ENCODE assay signal across 14 cellular contexts in the genomic region with DNA sequence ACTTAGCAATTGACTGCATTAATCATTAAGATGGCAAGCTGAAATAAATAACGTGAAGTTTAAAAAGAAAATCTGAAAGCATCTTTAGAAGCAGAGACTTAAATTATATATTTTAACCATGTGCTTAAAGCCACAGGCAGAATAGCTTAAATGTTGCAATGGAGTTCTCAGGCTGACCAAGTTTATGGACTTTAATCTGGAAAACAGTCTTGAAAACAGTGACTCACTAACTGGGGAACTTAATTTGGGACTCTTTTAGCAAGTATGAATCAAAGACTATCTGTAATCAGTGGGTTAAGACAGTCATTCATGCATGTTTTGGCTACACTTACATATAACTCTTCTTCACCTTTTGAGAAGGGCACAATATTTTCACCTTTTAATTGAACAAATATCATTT. TPM values are rescaled to one million over a fixed set of nuclear protein-coding genes. Genes with fewer than 3 reads are reported as not detected.
A peak's percentile ranks its signal among the peaks of the same experiment; 100 is the strongest.
DNase-seq lines count a peak whose midpoint lies in the region; ATAC-seq and TF ChIP-seq lines count a peak whose summit lies in the region.
"Had no signal": no experiment of that assay in that cellular context is flagged by ENCODE, and none has a peak within 500 bp of the region (broad histone marks: within the 10 kb centered on the region; RNA-seq: fewer than 3 reads in every experiment).

No MANE protein-coding gene starts in this region.

- H3K4me1 ChIP-seq in GM23338 (ENCODE audit: insufficient read depth), result peaks cover 51% of the 10 kb centered on the region
- H3K4me1 ChIP-seq in iPS-18a (ENCODE audit: control insufficient read depth, low read depth, low read length), result peaks cover 44% of the 10 kb centered on the region
- H3K4me1 ChIP-seq in left lung, result no peaks in the 10 kb centered on the region

- no peaks in the 10 kb centered on the region for H3K9me3 Mint-ChIP-seq in GM23338
- no peaks in the 10 kb centered on the region for H3K9me3 Mint-ChIP-seq in WTC11
- no peaks in the 10 kb centered on the region for H3K9me3 Mint-ChIP-seq in natural killer cell
- H3K9me3 Mint-ChIP-seq: activated CD4-positive, alpha-beta T cell treated with anti-CD3 and anti-CD28 coated beads, Interleukin-2, amount 10 ng/mL, durations not matched to agents 24 days and 14 days; stimulated activated memory B cell treated with anti-CD40 and anti-IgM and Interleukin-4, amounts not matched to agents 10 μg/mL and 1 μg/mL and 100 μg/mL, for 72 hours; T-helper 1 cell treated with Interleukin-12 subunit alpha and Interleukin-12 subunit beta and Interleukin-4 antibody, amounts not matched to agents 30 μg/mL and 1 μg/mL, for 36 hours had no signal

- H3K36me3 ChIP-seq in GM23338 (ENCODE audit: insufficient read depth) (no peaks in the 10 kb centered on the region), iPS-18a (ENCODE audit: control insufficient read depth, low read depth, low read length) (no peaks in the 10 kb centered on the region), left lung (no peaks in the 10 kb centered on the region)

- no peak for TF ChIP-seq CTCF in GM23338 (conservative IDR thresholded peaks at IDR 0.05; ENCODE audit: low read depth in 2 of 2)
- TF ChIP-seq CTCF in WTC11 (IDR thresholded peaks at IDR 0.05), result no peak
- TF ChIP-seq CTCF in left lung (IDR thresholded peaks at IDR 0.05), result no peak
- no peak for TF ChIP-seq CTCF in natural killer cell (IDR thresholded peaks at IDR 0.05)

- no peaks in the 10 kb centered on the region for H3K9me3 ChIP-seq in iPS-18a (ENCODE audit: control insufficient read depth, low read depth, low read length)
- no peaks in the 10 kb centered on the region for H3K9me3 ChIP-seq in left lung

- peaks cover 4% of the 10 kb centered on the region for H3K27me3 Mint-ChIP-seq in GM23338 (ENCODE audit: insufficient read depth, low read depth, poor library complexity)
- H3K27me3 Mint-ChIP-seq in WTC11 (ENCODE audit: low read depth), result no peaks in the 10 kb centered on the region
- peaks cover 15 to 28% of the 10 kb centered on the region in 2 donors for H3K27me3 Mint-ChIP-seq in natural killer cell (ENCODE audit: low read depth in 2 of 2)

- H3K4me1 Mint-ChIP-seq in GM23338 (peaks cover 53% of the 10 kb centered on the region), WTC11 (peaks cover 61% of the 10 kb centered on the region), natural killer cell (peaks cover 0 to 12% of the 10 kb centered on the region in 2 donors)

- no peak overlapping the region for H2AFZ ChIP-seq in GM23338
- H2AFZ ChIP-seq: PC-9 had no signal

- no peak for ATAC-seq in GM23338
- no peak for ATAC-seq in WTC11
- ATAC-seq in left lung, result no peak
- no peak for ATAC-seq in natural killer cell
- ATAC-seq: stimulated activated memory B cell treated with anti-CD40 and anti-IgM and Interleukin-4, amounts not matched to agents 10 μg/mL and 1 μg/mL and 100 μg/mL, for 72 hours had no signal

- no peaks in the 10 kb centered on the region for H3F3A ChIP-seq in GM23338 (replicated peaks; ENCODE audit: low read depth)

- no peak overlapping the region for H3K9ac ChIP-seq in iPS-18a (ENCODE audit: low read length)

- H3K27ac ChIP-seq in GM23338 (ENCODE audit: low read depth) (0 out of 2 replicates have a peak overlapping the region, but pooled peaks have one; percentile 13), iPS-18a (ENCODE audit: low read length) (no peak overlapping the region), left lung (no peak overlapping the region)
- H3K27ac ChIP-seq: PC-9 had no signal

- H3K9me2 ChIP-seq in GM23338 (ENCODE audit: insufficient read depth), result no peaks in the 10 kb centered on the region

- H3K27ac Mint-ChIP-seq in GM23338 (peak overlapping the region; percentile 75; the same call in 1 of the 2 replicates), WTC11 (no peak overlapping the region), natural killer cell (no peak overlapping the region)
- H3K27ac Mint-ChIP-seq: activated CD4-positive, alpha-beta T cell treated with anti-CD3 and anti-CD28 coated beads, Interleukin-2, amount 10 ng/mL, durations not matched to agents 24 days and 14 days; stimulated activated memory B cell treated with anti-CD40 and anti-IgM and Interleukin-4, amounts not matched to agents 10 μg/mL and 1 μg/mL and 100 μg/mL, for 72 hours; T-helper 1 cell treated with Interleukin-12 subunit alpha and Interleukin-12 subunit beta and Interleukin-4 antibody, amounts not matched to agents 30 μg/mL and 1 μg/mL, for 36 hours had no signal

- DNase-seq in GM23338 (ENCODE audit: low spot score), result no peak
- no peak for DNase-seq in WTC11 (ENCODE audit: low spot score)
- DNase-seq in stromal cell of bone marrow (ENCODE audit: low read depth), result peak; percentile 66
- DNase-seq in left lung, result no peak
- no peak for DNase-seq in NCI-H2171 treated with DMSO at 0.1 percent for 48 hours (lab: John Stamatoyannopoulos, UW)
- no peak for DNase-seq in natural killer cell
- DNase-seq: activated CD4-positive, alpha-beta T cell treated with anti-CD3 and anti-CD28 coated beads, Interleukin-2, amount 10 ng/mL, durations not matched to agents 24 days and 14 days; dermis blood vessel endothelial cell; GOT3; NCI-H1105; PC-9 had no signal

- H3K36me3 Mint-ChIP-seq in GM23338 (ENCODE audit: low read depth) (no peaks in the 10 kb centered on the region), WTC11 (no peaks in the 10 kb centered on the region), natural killer cell (no peaks in the 10 kb centered on the region)
- H3K36me3 Mint-ChIP-seq: stimulated activated memory B cell treated with anti-CD40 and anti-IgM and Interleukin-4, amounts not matched to agents 10 μg/mL and 1 μg/mL and 100 μg/mL, for 72 hours had no signal

- peak overlapping the region; percentile 39 for H3K4me3 ChIP-seq in GM23338
- peak overlapping the region; percentile 60 for H3K4me3 ChIP-seq in iPS-18a (ENCODE audit: low read length)
- H3K4me3 ChIP-seq in left lung, result no peak overlapping the region
- H3K4me3 ChIP-seq: PC-9 had no signal

- no peaks in the 10 kb centered on the region for H3K79me2 ChIP-seq in GM23338 (replicated peaks; ENCODE audit: insufficient read depth)

- peak overlapping the region; percentile 61 for H3K4me2 ChIP-seq in GM23338
- H3K4me2 ChIP-seq: PC-9 had no signal

- H3K4me3 Mint-ChIP-seq in GM23338, result no peak overlapping the region
- H3K4me3 Mint-ChIP-seq in WTC11, result peak overlapping the region; percentile 79; the same call in 1 of the 2 replicates
- no peak overlapping the region for H3K4me3 Mint-ChIP-seq in natural killer cell
- H3K4me3 Mint-ChIP-seq: activated CD4-positive, alpha-beta T cell treated with anti-CD3 and anti-CD28 coated beads, Interleukin-2, amount 10 ng/mL, durations not matched to agents 24 days and 14 days; T-helper 1 cell treated with Interleukin-12 subunit alpha and Interleukin-12 subunit beta and Interleukin-4 antibody, amounts not matched to agents 30 μg/mL and 1 μg/mL, for 36 hours had no signal

- POLR2A ChIA-PET in WTC11 (lab: Charles Lee), result interaction anchor here (0.6 to 1.7 kb wide), 6 partner anchors 21 to 1604 kb away, joined by 3 to 15 read pairs (median 4); a partner anchor contains a TSS

- intact Hi-C loops in left lung (cut with DNase I), result no loop called here
- intact Hi-C loops in natural killer cell (cut with micrococcal nuclease), result no loop called here

- H3K27me3 ChIP-seq in GM23338 (ENCODE audit: insufficient read depth), result no peaks in the 10 kb centered on the region
- no peaks in the 10 kb centered on the region for H3K27me3 ChIP-seq in iPS-18a (ENCODE audit: control insufficient read depth, insufficient read depth, low read length)
- peaks cover 6 to 22% of the 10 kb centered on the region in 2 donors for H3K27me3 ChIP-seq in left lung

- CTCF ChIA-PET in WTC11 (lab: Charles Lee), result interaction anchor here (0.6 to 5.2 kb wide), 18 partner anchors 21 to 268 kb away, joined by 3 to 113 read pairs (median 6); a partner anchor contains a TSS

- no peaks in the 10 kb centered on the region for H4K20me1 ChIP-seq in GM23338 (replicated peaks; ENCODE audit: insufficient read depth)

TF ChIP-seq in GM23338, 12 proteins besides CTCF, POLR2A, EP300 and RAD21 (continues in another document):
- no peak for TF ChIP-seq POLR2AphosphoS5 (IDR thresholded peaks at IDR 0.05; ENCODE audit: low read depth)
- TF ChIP-seq EZH2 (IDR thresholded peaks at IDR 0.05; ENCODE audit: low read depth, unreplicated experiment), result no peak
- TF ChIP-seq NANOG (IDR thresholded peaks at IDR 0.05; ENCODE audit: borderline replicate concordance), result no peak
- TF ChIP-seq, protein P1, sequence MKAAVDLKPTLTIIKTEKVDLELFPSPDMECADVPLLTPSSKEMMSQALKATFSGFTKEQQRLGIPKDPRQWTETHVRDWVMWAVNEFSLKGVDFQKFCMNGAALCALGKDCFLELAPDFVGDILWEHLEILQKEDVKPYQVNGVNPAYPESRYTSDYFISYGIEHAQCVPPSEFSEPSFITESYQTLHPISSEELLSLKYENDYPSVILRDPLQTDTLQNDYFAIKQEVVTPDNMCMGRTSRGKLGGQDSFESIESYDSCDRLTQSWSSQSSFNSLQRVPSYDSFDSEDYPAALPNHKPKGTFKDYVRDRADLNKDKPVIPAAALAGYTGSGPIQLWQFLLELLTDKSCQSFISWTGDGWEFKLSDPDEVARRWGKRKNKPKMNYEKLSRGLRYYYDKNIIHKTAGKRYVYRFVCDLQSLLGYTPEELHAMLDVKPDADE (IDR thresholded peaks at IDR 0.05), result no peak
- TF ChIP-seq EZH2phosphoT487 (IDR thresholded peaks at IDR 0.05; ENCODE audit: unreplicated experiment), result no peak

TF ChIP-seq in WTC11, 78 proteins besides CTCF, POLR2A, EP300 and RAD21 (continues in another document):
- TF ChIP-seq JUN (CRISPR knock-in tag; IDR thresholded peaks at IDR 0.05) (no peak), TEAD1 (CRISPR knock-in tag; IDR thresholded peaks at IDR 0.05) (no peak), NR2C2 (CRISPR knock-in tag; IDR thresholded peaks at IDR 0.05) (no peak), ZNF263 (CRISPR knock-in tag; IDR thresholded peaks at IDR 0.05; ENCODE audit: low read depth) (no peak), SMAD3 (CRISPR knock-in tag; IDR thresholded peaks at IDR 0.05; ENCODE audit: borderline replicate concordance) (no peak)
- TF ChIP-seq, protein P2, sequence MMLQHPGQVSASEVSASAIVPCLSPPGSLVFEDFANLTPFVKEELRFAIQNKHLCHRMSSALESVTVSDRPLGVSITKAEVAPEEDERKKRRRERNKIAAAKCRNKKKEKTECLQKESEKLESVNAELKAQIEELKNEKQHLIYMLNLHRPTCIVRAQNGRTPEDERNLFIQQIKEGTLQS (CRISPR knock-in tag; conservative IDR thresholded peaks at IDR 0.05), result no peak
- TF ChIP-seq, protein P3, sequence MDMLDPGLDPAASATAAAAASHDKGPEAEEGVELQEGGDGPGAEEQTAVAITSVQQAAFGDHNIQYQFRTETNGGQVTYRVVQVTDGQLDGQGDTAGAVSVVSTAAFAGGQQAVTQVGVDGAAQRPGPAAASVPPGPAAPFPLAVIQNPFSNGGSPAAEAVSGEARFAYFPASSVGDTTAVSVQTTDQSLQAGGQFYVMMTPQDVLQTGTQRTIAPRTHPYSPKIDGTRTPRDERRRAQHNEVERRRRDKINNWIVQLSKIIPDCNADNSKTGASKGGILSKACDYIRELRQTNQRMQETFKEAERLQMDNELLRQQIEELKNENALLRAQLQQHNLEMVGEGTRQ (CRISPR knock-in tag; IDR thresholded peaks at IDR 0.05), result no peak

RNA-seq across cellular contexts. Expression of a gene that starts 12.6 kb away (rescaled TPM):
- 12.6 and 20.5 TPM in 2 replicates for total RNA-seq in GM23338 (2014; rRNA removed; shearing (Covaris generic))
- polyA plus RNA-seq in GM23338 (2016; fragmentation: Nextera tagmentation; extraction: Ambion mirVana), result 6.9 and 7.9 TPM in 2 replicates
- total RNA-seq in WTC11 (2021), result 5.4 to 9.4 TPM (median 7.3 TPM) in 3 replicates
- not detected for total RNA-seq in left lung
- not detected for total RNA-seq in natural killer cell
- total RNA-seq: activated CD4-positive, alpha-beta T cell treated with anti-CD3 and anti-CD28 coated beads, Interleukin-2, amount 10 ng/mL, durations not matched to agents 24 days and 14 days; PC-9 had no signal

Comparison
In these comparisons a context has a peak if more than half of its experiments do, and no peak if none do; other contexts are left out.
1. H3K4me3 ChIP-seq: peak in GM23338 (single experiment) and iPS-18a (single experiment); none in left lung (0 of 2).